8 cellular contexts compared by ENCODE assay signal in the genomic region with DNA sequence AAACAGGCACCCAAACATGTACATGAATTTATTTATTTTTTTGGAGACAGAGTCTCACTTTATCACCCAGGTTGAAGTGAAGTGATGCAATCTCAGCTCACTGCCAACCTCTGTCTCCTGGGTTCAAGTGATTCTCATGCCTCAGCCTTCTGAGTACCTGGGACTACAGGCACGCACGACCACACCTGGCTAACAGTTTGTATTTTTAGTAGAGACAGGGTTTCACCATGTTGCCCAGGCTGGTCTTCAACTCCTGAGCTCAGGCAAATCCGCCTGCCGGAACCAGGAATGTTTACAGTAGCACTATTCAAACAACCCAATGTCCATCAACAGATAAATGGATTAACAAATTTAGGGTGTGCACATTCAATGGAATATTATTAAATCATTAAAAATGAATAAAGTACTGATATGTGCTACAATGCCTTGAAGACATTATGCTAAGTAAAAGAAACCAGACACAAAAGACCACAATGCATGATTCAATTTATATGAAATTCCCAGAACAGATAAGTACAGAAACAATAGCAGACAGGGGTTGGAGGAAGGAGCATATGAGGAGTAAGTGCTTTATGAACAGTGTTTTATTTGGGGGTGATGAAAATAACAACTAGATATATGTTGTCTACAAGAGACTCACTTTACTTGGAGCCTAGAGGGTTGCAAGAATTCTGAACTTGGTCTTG. TPM values are rescaled to one million over a fixed set of nuclear protein-coding genes. Genes with fewer than 3 reads are reported as not detected.
DNase-seq lines count a peak whose midpoint lies in the region; ATAC-seq and TF ChIP-seq lines count a peak whose summit lies in the region.

No MANE protein-coding gene starts in this region.

- CTCF ChIA-PET in activated CD4-positive, alpha-beta memory T cell treated with anti-CD3 and anti-CD28 coated beads for 36 hours (lab: Charles Lee): interaction anchor here (1.1 to 3.4 kb wide), 6 partner anchors 11 to 108 kb away, joined by 3 to 29 read pairs (median 8); no protein-coding TSS in a partner anchor

- H3K27me3 ChIP-seq in heart left ventricle (no peaks in the 10 kb centered on the region), iPS-20b (ENCODE audit: insufficient read depth, low read length) (no peaks in the 10 kb centered on the region), thyroid gland (no peaks in the 10 kb centered on the region)

- ATAC-seq in heart left ventricle (no peak), Right ventricle myocardium inferior (no peak), HG03159 (IDR thresholded peaks at IDR 0.05; ENCODE audit: unreplicated experiment) (no peak)

- peaks cover 2% of the 10 kb centered on the region for H3K27me3 Mint-ChIP-seq in activated CD4-positive, alpha-beta memory T cell treated with anti-CD3 and anti-CD28 coated beads for 36 hours

- peak overlapping the region; percentile 90; the same call in 1 of the 2 replicates for H3K9ac ChIP-seq in iPS-20b (ENCODE audit: low read depth, low read length)

- peaks cover 12% of the 10 kb centered on the region for H3K9me3 Mint-ChIP-seq in activated CD4-positive, alpha-beta memory T cell treated with anti-CD3 and anti-CD28 coated beads for 36 hours

- 81 to 89% (median 85%) methylated on average over 4 of the region's 4 CpGs for WGBS in heart left ventricle, 4 donors
- 31 to 45% methylated on average over 4 of the region's 4 CpGs for WGBS in thyroid gland, 2 donors

- H3K4me3 ChIP-seq in heart left ventricle: peak overlapping the region in 8 of 12 donors; percentile 73 to 96 (median 90)
- H3K4me3 ChIP-seq in iPS-20b (ENCODE audit: low read length): peak overlapping the region; percentile 89
- H3K4me3 ChIP-seq in thyroid gland (replicated peaks in 1 of 3): no peak overlapping the region

- no peak for TF ChIP-seq CTCF in heart left ventricle (IDR thresholded peaks at IDR 0.05)
- no peak for TF ChIP-seq CTCF in thyroid gland (IDR thresholded peaks at IDR 0.05)

- H3K36me3 ChIP-seq in heart left ventricle: peaks cover 0 to 12% (median 0%) of the 10 kb centered on the region in 9 donors
- H3K36me3 ChIP-seq in iPS-20b (ENCODE audit: insufficient read depth, low read depth, low read length): peaks cover 11% of the 10 kb centered on the region; the same call in 1 of the 2 replicates
- no peaks in the 10 kb centered on the region for H3K36me3 ChIP-seq in thyroid gland

- H3K27ac Mint-ChIP-seq in activated CD4-positive, alpha-beta memory T cell treated with anti-CD3 and anti-CD28 coated beads for 36 hours: peak overlapping the region; percentile 94

- H3K27ac ChIP-seq in heart left ventricle (no peak overlapping the region), iPS-20b (ENCODE audit: low read length) (no peak overlapping the region), thyroid gland (no peak overlapping the region)

- peaks cover 27% of the 10 kb centered on the region for H3K36me3 Mint-ChIP-seq in activated CD4-positive, alpha-beta memory T cell treated with anti-CD3 and anti-CD28 coated beads for 36 hours

- intact Hi-C loops in heart left ventricle (cut with DNase I): loop anchor here in 3 of 10 donors (2.0 to 10.0 kb wide), 3 partner anchors 47 to 175 kb away; partner anchors contain the start of gene MAPK6 (in 2 of the 3)
- intact Hi-C loops in Right ventricle myocardium inferior (cut with DNase I): no loop called here
- intact Hi-C loops in activated CD4-positive, alpha-beta memory T cell treated with anti-CD3 and anti-CD28 coated beads for 36 hours (cut with micrococcal nuclease): loop anchor here (2.0 to 5.0 kb wide), 2 partner anchors 43 to 138 kb away; no protein-coding TSS in a partner anchor
- intact Hi-C loops in thyroid gland (cut with DNase I): loop anchor here (10.0 kb wide), 1 partner anchor 65 kb away; no protein-coding TSS in a partner anchor

- H3K9me3 ChIP-seq in heart left ventricle (peaks cover 0 to 29% (median 15%) of the 10 kb centered on the region in 12 donors), iPS-20b (ENCODE audit: insufficient read depth, low read depth, low read length) (no peaks in the 10 kb centered on the region), thyroid gland (no peaks in the 10 kb centered on the region)

- TF ChIP-seq POLR2A in heart left ventricle (IDR thresholded peaks at IDR 0.05): no peak
- TF ChIP-seq POLR2A in thyroid gland (IDR thresholded peaks at IDR 0.05): no peak

- DNase-seq in heart left ventricle: no peak
- DNase-seq in Right ventricle myocardium inferior (ENCODE audit: missing footprints): no peak
- no peak for DNase-seq in activated CD4-positive, alpha-beta memory T cell treated with anti-CD3 and anti-CD28 coated beads for 36 hours
- peak; percentile 13 to 52 for DNase-seq in thyroid gland
- no peak for DNase-seq in AG08395 (ENCODE audit: low spot score)
- no peak for DNase-seq in activated CD4-positive, CD25-positive, alpha-beta regulatory T cell treated with anti-CD3 and anti-CD28 coated beads, Interleukin-2, amount 50 U/mL, for 72 hours

- peak overlapping the region; percentile 96 for H3K4me3 Mint-ChIP-seq in activated CD4-positive, alpha-beta memory T cell treated with anti-CD3 and anti-CD28 coated beads for 36 hours

- POLR2A ChIA-PET in activated CD4-positive, alpha-beta memory T cell treated with anti-CD3 and anti-CD28 coated beads for 36 hours (lab: Charles Lee): interaction anchor here (1.2 to 2.7 kb wide), 3 partner anchors 14 to 50 kb away, joined by 3 to 15 read pairs (median 9); no protein-coding TSS in a partner anchor

- peaks cover 29% of the 10 kb centered on the region for H3K4me1 Mint-ChIP-seq in activated CD4-positive, alpha-beta memory T cell treated with anti-CD3 and anti-CD28 coated beads for 36 hours (ENCODE audit: low read depth)

- H3K4me1 ChIP-seq in heart left ventricle (peaks cover 0 to 24% (median 12%) of the 10 kb centered on the region in 12 donors), iPS-20b (ENCODE audit: insufficient read depth, low read length) (0 out of 2 replicates have a peak, but pooled peaks cover 3% of the 10 kb centered on the region), thyroid gland (peaks cover 9 to 12% of the 10 kb centered on the region in 2 donors)

RNA-seq across cellular contexts. Expression of gene LEO1, which starts 1.3 kb away (rescaled TPM):
- total RNA-seq in heart left ventricle (10 to 100 TPM in 1 of 9 donors, 1 to 10 TPM in 8; 4.9 to 10.4 (median 8.3) TPM), Right ventricle myocardium inferior (8.5 TPM), thyroid gland (10 to 100 TPM; 13.2 to 26.9 (median 19.5) TPM)
- polyA plus RNA-seq in heart left ventricle: 10 to 100 TPM in 1 of 2 donors, 1 to 10 TPM in 1; 8.3 to 12.6 TPM
- 10 to 100 TPM; 27.3 to 28.3 TPM for total RNA-seq in activated CD4-positive, alpha-beta memory T cell treated with anti-CD3 and anti-CD28 coated beads for 36 hours

RNA-seq across cellular contexts. Expression of gene MAPK6, which starts 48.7 kb away (rescaled TPM):
- total RNA-seq in heart left ventricle: 10 to 100 TPM; 10.4 to 26.2 (median 18.2) TPM
- polyA plus RNA-seq in heart left ventricle: 10 to 100 TPM in 1 of 2 donors, 1 to 10 TPM in 1; 3.6 to 17.5 TPM
- 22.6 TPM for total RNA-seq in Right ventricle myocardium inferior
- 10 to 100 TPM; 39.9 to 40.8 TPM for total RNA-seq in activated CD4-positive, alpha-beta memory T cell treated with anti-CD3 and anti-CD28 coated beads for 36 hours
- total RNA-seq in thyroid gland: 10 to 100 TPM; 27.3 to 61.3 (median 30.9) TPM

Comparison
In these comparisons a context has a peak if more than half of its experiments do, and no peak if none do; other contexts are left out.
1. DNase-seq: peak in thyroid gland (2 of 2); none in heart left ventricle (0 of 5), Right ventricle myocardium inferior (single experiment), activated CD4-positive, alpha-beta memory T cell treated with anti-CD3 and anti-CD28 coated beads for 36 hours (single experiment), AG08395 (single experiment) and activated CD4-positive, CD25-positive, alpha-beta regulatory T cell treated with anti-CD3 and anti-CD28 coated beads, Interleukin-2, amount 50 U/mL, for 72 hours (single experiment).
2. H3K4me3 ChIP-seq: peak in heart left ventricle (8 of 12) and iPS-20b (single experiment); none in thyroid gland (0 of 3).